ENCODE assay signal across 1 cellular context in the genomic region with DNA sequence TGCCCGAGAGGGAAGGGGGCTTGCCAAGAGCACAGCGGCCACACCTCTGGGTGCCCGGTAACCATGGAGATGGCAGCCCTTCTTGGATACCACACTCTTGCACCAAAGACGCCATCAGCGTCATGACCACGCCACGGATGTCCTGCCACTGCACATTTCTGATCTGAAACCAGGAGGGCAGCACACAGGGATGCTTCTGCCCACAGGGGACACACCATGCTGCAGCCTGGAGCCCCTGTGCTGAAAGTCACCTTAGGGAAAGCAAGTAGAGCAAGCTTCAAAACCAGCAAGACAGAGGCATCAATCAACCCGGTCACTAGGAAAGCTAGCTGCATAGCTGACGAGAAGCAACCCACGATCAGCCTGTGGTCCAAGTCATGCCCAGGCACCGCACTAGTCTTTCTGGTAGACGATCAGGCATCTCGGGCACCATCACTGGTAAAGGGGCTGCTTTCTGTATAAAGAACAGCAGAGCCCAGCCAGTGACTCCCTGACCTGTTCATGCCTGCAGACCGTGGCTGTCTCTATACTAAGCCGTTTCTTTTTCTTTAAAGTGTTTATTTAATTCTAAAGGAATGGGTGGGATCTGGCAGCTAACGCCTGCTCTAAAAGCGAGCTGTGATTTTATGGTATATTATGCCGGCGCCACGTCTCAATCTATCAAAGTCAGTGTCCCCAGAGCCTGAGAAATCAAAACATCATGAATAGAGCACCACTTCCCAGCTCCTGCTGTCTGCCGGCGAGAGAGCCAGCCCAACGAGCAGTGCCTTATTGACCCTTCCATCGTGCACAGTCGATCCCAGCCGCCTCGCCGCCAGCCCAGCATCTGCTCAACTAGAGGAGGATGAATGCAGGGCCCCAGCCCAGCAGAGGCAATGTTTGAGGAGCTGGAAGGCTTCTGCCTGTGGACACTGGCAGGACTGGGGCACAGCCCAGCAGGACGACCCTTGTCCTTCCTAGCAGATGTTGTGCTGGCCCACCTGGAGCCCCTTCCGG.
TF ChIP-seq lines count a peak whose summit lies in the region.

No MANE protein-coding gene starts in this region.

TF ChIP-seq in IMR-90, 13 proteins besides CTCF, POLR2A, EP300 and RAD21 (continued from another document):
- TF ChIP-seq, protein P1, sequence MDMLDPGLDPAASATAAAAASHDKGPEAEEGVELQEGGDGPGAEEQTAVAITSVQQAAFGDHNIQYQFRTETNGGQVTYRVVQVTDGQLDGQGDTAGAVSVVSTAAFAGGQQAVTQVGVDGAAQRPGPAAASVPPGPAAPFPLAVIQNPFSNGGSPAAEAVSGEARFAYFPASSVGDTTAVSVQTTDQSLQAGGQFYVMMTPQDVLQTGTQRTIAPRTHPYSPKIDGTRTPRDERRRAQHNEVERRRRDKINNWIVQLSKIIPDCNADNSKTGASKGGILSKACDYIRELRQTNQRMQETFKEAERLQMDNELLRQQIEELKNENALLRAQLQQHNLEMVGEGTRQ (IDR thresholded peaks at IDR 0.05; ENCODE audit: low read depth, low read length) = no peak
- TF ChIP-seq CEBPB (IDR thresholded peaks at IDR 0.05; ENCODE audit: low read depth, low read length) (no peak), NFE2L2 (IDR thresholded peaks at IDR 0.05; ENCODE audit: low read depth, low read length) (no peak), CHD1 (IDR thresholded peaks at IDR 0.05; ENCODE audit: low read depth, low read length) (no peak), RFX5 (IDR thresholded peaks at IDR 0.05; ENCODE audit: low read depth, low read length) (no peak)
- TF ChIP-seq, protein P2, sequence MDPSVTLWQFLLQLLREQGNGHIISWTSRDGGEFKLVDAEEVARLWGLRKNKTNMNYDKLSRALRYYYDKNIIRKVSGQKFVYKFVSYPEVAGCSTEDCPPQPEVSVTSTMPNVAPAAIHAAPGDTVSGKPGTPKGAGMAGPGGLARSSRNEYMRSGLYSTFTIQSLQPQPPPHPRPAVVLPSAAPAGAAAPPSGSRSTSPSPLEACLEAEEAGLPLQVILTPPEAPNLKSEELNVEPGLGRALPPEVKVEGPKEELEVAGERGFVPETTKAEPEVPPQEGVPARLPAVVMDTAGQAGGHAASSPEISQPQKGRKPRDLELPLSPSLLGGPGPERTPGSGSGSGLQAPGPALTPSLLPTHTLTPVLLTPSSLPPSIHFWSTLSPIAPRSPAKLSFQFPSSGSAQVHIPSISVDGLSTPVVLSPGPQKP (IDR thresholded peaks at IDR 0.05; ENCODE audit: borderline replicate concordance, low read depth, low read length) = no peak
